ENCODE assay signal across 26 cellular contexts in the genomic region with DNA sequence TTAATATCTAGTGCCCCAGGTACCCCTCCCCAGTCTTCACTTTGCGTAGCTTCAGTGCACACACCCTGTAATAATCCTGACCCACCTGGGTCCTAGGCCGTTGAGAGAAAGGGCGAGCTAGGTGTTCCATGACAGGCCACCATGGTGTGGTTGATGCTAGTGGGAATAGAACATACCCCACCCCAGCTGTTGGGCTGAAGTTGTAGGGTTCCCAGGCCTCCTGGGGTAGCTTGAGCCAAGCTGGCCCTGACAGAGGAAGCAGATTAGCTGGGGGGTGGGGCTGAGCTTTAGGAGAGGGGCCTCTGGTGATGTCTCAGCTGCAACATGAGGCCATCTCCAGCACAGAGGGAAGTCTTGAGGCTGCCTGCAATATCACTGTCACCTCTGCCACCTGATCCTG.
"Had no signal": no experiment of that assay in that cellular context is flagged by ENCODE, and none has a peak within 500 bp of the region (broad histone marks: within the 10 kb centered on the region; RNA-seq: fewer than 3 reads in every experiment).

No MANE protein-coding gene starts in this region.

- ATAC-seq: activated CD4-positive, alpha-beta T cell treated with anti-CD3 and anti-CD28 coated beads for 36 hours; activated CD8-positive, alpha-beta memory T cell treated with anti-CD3 and anti-CD28 coated beads, Interleukin-2, amount 10 ng/mL, durations not matched to agents 7 days and 5 days; activated CD8-positive, alpha-beta T cell treated with anti-CD3 and anti-CD28 coated beads, Interleukin-2, amount 10 ng/mL, durations not matched to agents 7 days and 5 days; activated T-cell treated with anti-CD3 and anti-CD28 coated beads, Interleukin-2, amount 50 U/mL, for 4 hours; K562 had no signal

- DNase-seq: activated CD4-positive, alpha-beta T cell treated with anti-CD3 and anti-CD28 coated beads for 36 hours; activated CD8-positive, alpha-beta memory T cell treated with anti-CD3 and anti-CD28 coated beads, Interleukin-2, amount 10 ng/mL, durations not matched to agents 7 days and 5 days; activated CD8-positive, alpha-beta T cell treated with anti-CD3 and anti-CD28 coated beads, Interleukin-2, amount 10 ng/mL, durations not matched to agents 7 days and 5 days; activated gamma-delta T cell treated with Interleukin-2 at 50 U/mL for 16 hours; activated naive CD4-positive, alpha-beta T cell treated with anti-CD3 and anti-CD28 coated beads, Interleukin-2, amount 10 ng/mL, durations not matched to agents 7 days and 5 days; activated naive CD8-positive, alpha-beta T cell treated with anti-CD3 and anti-CD28 coated beads for 36 hours; activated T-cell treated with anti-CD3 and anti-CD28 coated beads, Interleukin-2, amount 50 U/mL, for 4 hours; brain microvascular endothelial cell; cerebellar nuclear complex; Karpas-422; MM.1S; NCI-H1105; NCI-H1436; NCI-H1694 treated with DMSO at 0.1 percent for 48 hours; NCI-H2029 treated with DMSO at 0.1 percent for 48 hours; NCI-H345; NCI-H510A; NCI-H526 treated with DMSO at 0.1 percent for 48 hours; Peyer's patch; SHP77; T-helper 2 cell; T1000 had no signal

- H3K4me3 Mint-ChIP-seq: activated CD4-positive, alpha-beta T cell treated with anti-CD3 and anti-CD28 coated beads for 36 hours; activated CD8-positive, alpha-beta memory T cell treated with anti-CD3 and anti-CD28 coated beads, Interleukin-2, amount 10 ng/mL, durations not matched to agents 7 days and 5 days; activated CD8-positive, alpha-beta T cell treated with anti-CD3 and anti-CD28 coated beads, Interleukin-2, amount 10 ng/mL, durations not matched to agents 7 days and 5 days; activated naive CD4-positive, alpha-beta T cell treated with anti-CD3 and anti-CD28 coated beads, Interleukin-2, amount 10 ng/mL, durations not matched to agents 7 days and 5 days; activated naive CD8-positive, alpha-beta T cell treated with anti-CD3 and anti-CD28 coated beads for 36 hours; activated T-cell treated with anti-CD3 and anti-CD28 coated beads, Interleukin-2, amount 50 U/mL, for 4 hours had no signal

- H3K4me1 Mint-ChIP-seq: activated CD4-positive, alpha-beta T cell treated with anti-CD3 and anti-CD28 coated beads for 36 hours; activated CD8-positive, alpha-beta memory T cell treated with anti-CD3 and anti-CD28 coated beads, Interleukin-2, amount 10 ng/mL, durations not matched to agents 7 days and 5 days; activated naive CD4-positive, alpha-beta T cell treated with anti-CD3 and anti-CD28 coated beads, Interleukin-2, amount 10 ng/mL, durations not matched to agents 7 days and 5 days; activated naive CD8-positive, alpha-beta T cell treated with anti-CD3 and anti-CD28 coated beads for 36 hours had no signal

- H3K27ac ChIP-seq: brain microvascular endothelial cell, cardiac muscle cell, Peyer's patch, RWPE1, VCaP had no signal

- H3K27me3 Mint-ChIP-seq: activated CD4-positive, alpha-beta T cell treated with anti-CD3 and anti-CD28 coated beads for 36 hours; activated CD8-positive, alpha-beta memory T cell treated with anti-CD3 and anti-CD28 coated beads, Interleukin-2, amount 10 ng/mL, durations not matched to agents 7 days and 5 days; activated naive CD4-positive, alpha-beta T cell treated with anti-CD3 and anti-CD28 coated beads, Interleukin-2, amount 10 ng/mL, durations not matched to agents 7 days and 5 days; activated naive CD8-positive, alpha-beta T cell treated with anti-CD3 and anti-CD28 coated beads for 36 hours had no signal

- H3K4me3 ChIP-seq: cardiac muscle cell, K562, Peyer's patch had no signal

- H3K9me3 Mint-ChIP-seq: activated naive CD4-positive, alpha-beta T cell treated with anti-CD3 and anti-CD28 coated beads, Interleukin-2, amount 10 ng/mL, durations not matched to agents 7 days and 5 days; activated naive CD8-positive, alpha-beta T cell treated with anti-CD3 and anti-CD28 coated beads for 36 hours; activated T-cell treated with anti-CD3 and anti-CD28 coated beads, Interleukin-2, amount 50 U/mL, for 4 hours had no signal

- FAIRE-seq: K562 had no signal

- H3K27me3 ChIP-seq: brain microvascular endothelial cell, cardiac muscle cell, Peyer's patch had no signal

- H3K9me3 ChIP-seq: Peyer's patch had no signal

- H3K27ac Mint-ChIP-seq: activated CD4-positive, alpha-beta T cell treated with anti-CD3 and anti-CD28 coated beads for 36 hours; activated CD8-positive, alpha-beta memory T cell treated with anti-CD3 and anti-CD28 coated beads, Interleukin-2, amount 10 ng/mL, durations not matched to agents 7 days and 5 days; activated CD8-positive, alpha-beta T cell treated with anti-CD3 and anti-CD28 coated beads, Interleukin-2, amount 10 ng/mL, durations not matched to agents 7 days and 5 days; activated naive CD4-positive, alpha-beta T cell treated with anti-CD3 and anti-CD28 coated beads, Interleukin-2, amount 10 ng/mL, durations not matched to agents 7 days and 5 days; activated naive CD8-positive, alpha-beta T cell treated with anti-CD3 and anti-CD28 coated beads for 36 hours had no signal
